ENCODE assay signal across 8 cellular contexts in genomic region chr18:47175895-47176575, GRCh38. TPM values are rescaled to one million over a fixed set of nuclear protein-coding genes. Genes with fewer than 3 reads are reported as not detected.
DNase-seq lines count a peak whose midpoint lies in the region; ATAC-seq and TF ChIP-seq lines count a peak whose summit lies in the region.

A gene with protein sequence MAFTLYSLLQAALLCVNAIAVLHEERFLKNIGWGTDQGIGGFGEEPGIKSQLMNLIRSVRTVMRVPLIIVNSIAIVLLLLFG (minus strand): TSS chr18:47176364. CDS start chr18:47176277, 87 bp downstream.

- H3K4me3 ChIP-seq in effector memory CD4-positive, alpha-beta T cell (ENCODE audit: insufficient read depth, low read depth, low read length, poor library complexity, severe bottlenecking), result peak within 1 kb of the TSS; percentile 100
- peak within 1 kb of the TSS; percentile 97 to 99 for H3K4me3 ChIP-seq in mesenchymal stem cell (ENCODE audit: insufficient read depth in 1 of 2, low read depth in 1 of 2, low read length in 2 of 2)

- peaks cover 10% of the 10 kb centered on the region for H3K36me3 Mint-ChIP-seq in CD4-positive, alpha-beta T cell (ENCODE audit: low read depth)
- no peaks in the 10 kb centered on the region for H3K36me3 Mint-ChIP-seq in activated CD8-positive, alpha-beta T cell treated with anti-CD3 and anti-CD28 coated beads, Interleukin-2, amount 10 ng/mL, durations not matched to agents 7 days and 5 days (ENCODE audit: low read depth)

- peak; percentile 93 for ATAC-seq in CD4-positive, alpha-beta T cell (ENCODE audit: poor library complexity)
- peak; percentile 83 for ATAC-seq in GM19438 (IDR thresholded peaks at IDR 0.05; ENCODE audit: low read depth, unreplicated experiment)
- ATAC-seq in activated CD8-positive, alpha-beta T cell treated with anti-CD3 and anti-CD28 coated beads, Interleukin-2, amount 10 ng/mL, durations not matched to agents 7 days and 5 days, result peak; percentile 94

- H3K27ac ChIP-seq in CD4-positive, alpha-beta T cell (ENCODE audit: low read depth, low read length), result no peak within 1 kb of the TSS
- H3K27ac ChIP-seq in effector memory CD4-positive, alpha-beta T cell (ENCODE audit: insufficient read depth, low read length, poor library complexity, severe bottlenecking), result peak within 1 kb of the TSS; percentile 63
- peak within 1 kb of the TSS; percentile 91 for H3K27ac ChIP-seq in mesenchymal stem cell (ENCODE audit: low read length, poor library complexity, severe bottlenecking)

- H2BK120ac ChIP-seq in mesenchymal stem cell (ENCODE audit: low read depth, low read length), result peak within 1 kb of the TSS; percentile 95

- peak within 1 kb of the TSS; percentile 20 to 100 for H3K23ac ChIP-seq in mesenchymal stem cell (ENCODE audit: low read length in 2 of 2)

- peak within 1 kb of the TSS; percentile 77 for H3K4me3 Mint-ChIP-seq in CD4-positive, alpha-beta T cell
- peak within 1 kb of the TSS; percentile 15 for H3K4me3 Mint-ChIP-seq in activated CD8-positive, alpha-beta T cell treated with anti-CD3 and anti-CD28 coated beads, Interleukin-2, amount 10 ng/mL, durations not matched to agents 7 days and 5 days

- H2BK5ac ChIP-seq in mesenchymal stem cell (ENCODE audit: low read depth, low read length, poor library complexity, severe bottlenecking), result peak within 1 kb of the TSS; percentile 92

- H4K91ac ChIP-seq in mesenchymal stem cell (ENCODE audit: low read length), result peak within 1 kb of the TSS; percentile 98

- no peak within 1 kb of the TSS for H2AK5ac ChIP-seq in mesenchymal stem cell (ENCODE audit: low read length, severe bottlenecking)

- H3K27me3 ChIP-seq in CD4-positive, alpha-beta T cell (ENCODE audit: control insufficient read depth, insufficient read depth, low read length), result no peaks in the 10 kb centered on the region
- no peaks in the 10 kb centered on the region for H3K27me3 ChIP-seq in effector memory CD4-positive, alpha-beta T cell (replicated peaks; ENCODE audit: control insufficient read depth, insufficient read depth, low read length, poor library complexity, severe bottlenecking)
- H3K27me3 ChIP-seq in mesenchymal stem cell (ENCODE audit: control insufficient read depth in 1 of 2, insufficient read depth in 1 of 2, low read length in 2 of 2), result peaks cover 4 to 13% of the 10 kb centered on the region in 2 experiments

- peaks cover 10% of the 10 kb centered on the region for H3K4me1 ChIP-seq in effector memory CD4-positive, alpha-beta T cell (ENCODE audit: control insufficient read depth, insufficient read depth, low read length, poor library complexity, severe bottlenecking)
- H3K4me1 ChIP-seq in mesenchymal stem cell (ENCODE audit: control insufficient read depth, insufficient read depth, low read depth, low read length), result peaks cover 4% of the 10 kb centered on the region

- H2BK12ac ChIP-seq in mesenchymal stem cell (ENCODE audit: low read length in 2 of 2), result no peak within 1 kb of the TSS

- peak within 1 kb of the TSS; percentile 59 for H3K4me2 ChIP-seq in mesenchymal stem cell (ENCODE audit: low read length, poor library complexity, severe bottlenecking)

- no peaks in the 10 kb centered on the region for H3K9me3 ChIP-seq in CD4-positive, alpha-beta T cell (ENCODE audit: control insufficient read depth, low read length)
- no peaks in the 10 kb centered on the region for H3K9me3 ChIP-seq in effector memory CD4-positive, alpha-beta T cell (ENCODE audit: control insufficient read depth, low read length)
- no peaks in the 10 kb centered on the region for H3K9me3 ChIP-seq in mesenchymal stem cell (ENCODE audit: control insufficient read depth, low read length)

- POLR2A ChIA-PET in CD4-positive, alpha-beta T cell (lab: Charles Lee), result no interaction called here
- POLR2A ChIA-PET in activated CD8-positive, alpha-beta T cell treated with anti-CD3 and anti-CD28 coated beads, Interleukin-2, amount 10 ng/mL, durations not matched to agents 7 days and 5 days (lab: Charles Lee), result no interaction called here

- no peaks in the 10 kb centered on the region for H3K4me1 Mint-ChIP-seq in CD4-positive, alpha-beta T cell (ENCODE audit: low read depth)
- H3K4me1 Mint-ChIP-seq in activated CD8-positive, alpha-beta T cell treated with anti-CD3 and anti-CD28 coated beads, Interleukin-2, amount 10 ng/mL, durations not matched to agents 7 days and 5 days (ENCODE audit: low read depth), result peaks cover 2% of the 10 kb centered on the region

- peak within 1 kb of the TSS; percentile 100 for H4K8ac ChIP-seq in mesenchymal stem cell (ENCODE audit: low read length)

- peak within 1 kb of the TSS; percentile 91 to 100 for H3K4ac ChIP-seq in mesenchymal stem cell (ENCODE audit: low read depth in 1 of 2, low read length in 2 of 2)

- no peak within 1 kb of the TSS for H3K27ac Mint-ChIP-seq in CD4-positive, alpha-beta T cell
- peak within 1 kb of the TSS; percentile 70 for H3K27ac Mint-ChIP-seq in activated CD8-positive, alpha-beta T cell treated with anti-CD3 and anti-CD28 coated beads, Interleukin-2, amount 10 ng/mL, durations not matched to agents 7 days and 5 days

- peak within 1 kb of the TSS; percentile 99 for H3K9ac ChIP-seq in mesenchymal stem cell (ENCODE audit: low read length)

- peak within 1 kb of the TSS; percentile 100 for H3K18ac ChIP-seq in mesenchymal stem cell (ENCODE audit: low read depth in 1 of 2, low read length in 2 of 2)

- intact Hi-C loops in CD4-positive, alpha-beta T cell (cut with DNase I, micrococcal nuclease), result loop anchor here (1.0 to 10.0 kb wide), 4 partner anchors 25 to 989 kb away; partner anchors contain the start of gene HDHD2 (in 1 of the 2)

- no peaks in the 10 kb centered on the region for H3K27me3 Mint-ChIP-seq in CD4-positive, alpha-beta T cell
- H3K27me3 Mint-ChIP-seq in activated CD8-positive, alpha-beta T cell treated with anti-CD3 and anti-CD28 coated beads, Interleukin-2, amount 10 ng/mL, durations not matched to agents 7 days and 5 days (ENCODE audit: low read depth), result peaks cover 2% of the 10 kb centered on the region

- H3K36me3 ChIP-seq in effector memory CD4-positive, alpha-beta T cell (ENCODE audit: control insufficient read depth, insufficient read depth, low read length), result no peaks in the 10 kb centered on the region
- peaks cover 0 to 3% of the 10 kb centered on the region in 2 experiments for H3K36me3 ChIP-seq in mesenchymal stem cell (ENCODE audit: control insufficient read depth in 1 of 2, insufficient read depth in 2 of 2, low read depth in 1 of 2, low read length in 2 of 2)

- peak within 1 kb of the TSS; percentile 80 for H2BK15ac ChIP-seq in mesenchymal stem cell (ENCODE audit: low read depth, poor library complexity, severe bottlenecking)

- no peaks in the 10 kb centered on the region for H3K9me3 Mint-ChIP-seq in CD4-positive, alpha-beta T cell
- no peaks in the 10 kb centered on the region for H3K9me3 Mint-ChIP-seq in activated CD8-positive, alpha-beta T cell treated with anti-CD3 and anti-CD28 coated beads, Interleukin-2, amount 10 ng/mL, durations not matched to agents 7 days and 5 days (ENCODE audit: insufficient read depth)

- TF ChIP-seq CTCF in CD4-positive, alpha-beta T cell (IDR thresholded peaks at IDR 0.05), result no peak

- WGBS in mesenchymal stem cell, result 1% methylated on average over 48 of the region's 48 CpGs

- peak; percentile 79 to 88 (median 82) for DNase-seq in CD4-positive, alpha-beta T cell
- DNase-seq in HK-2 (ENCODE audit: unreplicated experiment), result peak; percentile 85
- DNase-seq in NCI-H82 treated with DMSO at 0.1 percent for 48 hours (lab: John Stamatoyannopoulos, UW; ENCODE audit: unreplicated experiment), result peak; percentile 58
- DNase-seq in activated CD8-positive, alpha-beta T cell treated with anti-CD3 and anti-CD28 coated beads, Interleukin-2, amount 10 ng/mL, durations not matched to agents 7 days and 5 days, result peak; percentile 91
- DNase-seq in effector memory CD4-positive, alpha-beta T cell, result peak; percentile 73 to 79 (median 78)
- DNase-seq in mesenchymal stem cell, result peak; percentile 93
- peak; percentile 75 for DNase-seq in stimulated activated CD8-positive, alpha-beta memory T cell treated with anti-CD3 and anti-CD28 coated beads, Interleukin-12 subunit alpha, Interleukin-12 subunit beta, amount 100 ng/mL, for 24 hours (ENCODE audit: extremely low read depth)

- H3K14ac ChIP-seq in mesenchymal stem cell (ENCODE audit: low read length in 2 of 2), result peak within 1 kb of the TSS in 1 of 2 experiments; percentile 97

- CTCF ChIA-PET in CD4-positive, alpha-beta T cell (lab: Charles Lee), result no interaction called here
- CTCF ChIA-PET in activated CD8-positive, alpha-beta T cell treated with anti-CD3 and anti-CD28 coated beads, Interleukin-2, amount 10 ng/mL, durations not matched to agents 7 days and 5 days (lab: Charles Lee), result no interaction called here

- H2AFZ ChIP-seq in mesenchymal stem cell (ENCODE audit: low read depth, low read length), result peak within 1 kb of the TSS; percentile 100

- H3K79me1 ChIP-seq in mesenchymal stem cell (replicated peaks; ENCODE audit: low read length, poor library complexity, severe bottlenecking), result peaks cover 2% of the 10 kb centered on the region

RNA-seq across cellular contexts. Expression of the gene that starts here (rescaled TPM):
- total RNA-seq in CD4-positive, alpha-beta T cell, result 1 to 10 TPM; 1.5 to 2.3 TPM
- 10 to 100 TPM; 11.7 to 12.4 TPM for total RNA-seq in activated CD8-positive, alpha-beta T cell treated with anti-CD3 and anti-CD28 coated beads, Interleukin-2, amount 10 ng/mL, durations not matched to agents 7 days and 5 days
- polyA plus RNA-seq in mesenchymal stem cell (2013, experiment 1 of 2), result 30.7 TPM
- 32.6 TPM for polyA plus RNA-seq in mesenchymal stem cell (2013, experiment 2 of 2)
